In the genomic region with DNA sequence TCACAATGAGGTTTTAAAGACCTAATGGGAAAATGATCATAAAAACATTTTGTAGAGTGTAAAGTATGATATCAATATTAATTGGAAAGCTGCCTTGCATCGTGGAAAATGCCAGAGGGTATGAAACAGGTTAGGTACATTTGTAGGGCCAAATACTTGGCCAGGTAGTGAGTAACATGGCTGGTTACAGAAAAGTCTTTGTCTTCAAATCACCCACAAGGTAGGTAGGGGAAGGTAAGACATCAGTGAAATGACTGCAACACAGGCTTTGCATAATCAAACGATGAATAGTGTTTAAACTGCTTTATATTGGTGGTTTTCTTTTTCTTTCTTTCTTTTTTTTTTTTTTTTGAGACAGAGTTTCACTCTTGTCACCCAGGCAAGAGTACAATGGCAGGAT, we compare ENCODE assay signal across 1 cellular context.
TF ChIP-seq lines count a peak whose summit lies in the region.

No MANE protein-coding gene starts in this region.

TF ChIP-seq in SK-N-SH, 30 proteins besides CTCF, POLR2A, EP300 and RAD21 (continued from another document):
- TF ChIP-seq, protein P1, sequence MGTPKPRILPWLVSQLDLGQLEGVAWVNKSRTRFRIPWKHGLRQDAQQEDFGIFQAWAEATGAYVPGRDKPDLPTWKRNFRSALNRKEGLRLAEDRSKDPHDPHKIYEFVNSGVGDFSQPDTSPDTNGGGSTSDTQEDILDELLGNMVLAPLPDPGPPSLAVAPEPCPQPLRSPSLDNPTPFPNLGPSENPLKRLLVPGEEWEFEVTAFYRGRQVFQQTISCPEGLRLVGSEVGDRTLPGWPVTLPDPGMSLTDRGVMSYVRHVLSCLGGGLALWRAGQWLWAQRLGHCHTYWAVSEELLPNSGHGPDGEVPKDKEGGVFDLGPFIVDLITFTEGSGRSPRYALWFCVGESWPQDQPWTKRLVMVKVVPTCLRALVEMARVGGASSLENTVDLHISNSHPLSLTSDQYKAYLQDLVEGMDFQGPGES (IDR thresholded peaks at IDR 0.05; ENCODE audit: low read depth, low read length), result no peak
- no peak for TF ChIP-seq MXI1 (IDR thresholded peaks at IDR 0.05; ENCODE audit: low read depth, low read length)
- TF ChIP-seq RXRA (IDR thresholded peaks at IDR 0.05; ENCODE audit: borderline replicate concordance, low read depth), result no peak
- TF ChIP-seq NRF1 (IDR thresholded peaks at IDR 0.05; ENCODE audit: low read depth, low read length), result no peak
TF ChIP-seq in SK-N-SH: peak in this region for 0.
